2 cellular contexts compared by ENCODE assay signal in genomic region chr6:108594640-108595039, GRCh38.
TF ChIP-seq lines count a peak whose summit lies in the region.

No MANE protein-coding gene starts in this region.

TF ChIP-seq in IMR-90, 13 proteins besides CTCF, POLR2A, EP300 and RAD21:
- TF ChIP-seq FOS (IDR thresholded peaks at IDR 0.05; ENCODE audit: low read depth, low read length) (no peak), CEBPB (IDR thresholded peaks at IDR 0.05; ENCODE audit: low read depth, low read length) (no peak), RCOR1 (IDR thresholded peaks at IDR 0.05; ENCODE audit: insufficient replicate concordance, low read length) (no peak), RFX5 (IDR thresholded peaks at IDR 0.05; ENCODE audit: low read depth, low read length) (no peak), CHD1 (IDR thresholded peaks at IDR 0.05; ENCODE audit: low read depth, low read length) (no peak), MAZ (IDR thresholded peaks at IDR 0.05; ENCODE audit: borderline replicate concordance, low read depth, low read length) (no peak), ELK1 (IDR thresholded peaks at IDR 0.05; ENCODE audit: borderline replicate concordance, low read depth, low read length) (no peak), NFE2L2 (IDR thresholded peaks at IDR 0.05; ENCODE audit: low read depth, low read length) (no peak), SMC3 (IDR thresholded peaks at IDR 0.05; ENCODE audit: low read depth, low read length) (no peak), MXI1 (IDR thresholded peaks at IDR 0.05; ENCODE audit: borderline replicate concordance, low read depth, low read length) (no peak), BHLHE40 (IDR thresholded peaks at IDR 0.05; ENCODE audit: low read depth, low read length) (no peak), USF2 (IDR thresholded peaks at IDR 0.05; ENCODE audit: low read depth, low read length) (no peak), MAFK (IDR thresholded peaks at IDR 0.05; ENCODE audit: low read depth, low read length) (no peak)

TF ChIP-seq in GM12878, 131 proteins besides CTCF, POLR2A, EP300 and RAD21:
- TF ChIP-seq ZBTB11 (CRISPR knock-in tag; IDR thresholded peaks at IDR 0.05) (no peak), NBN (IDR thresholded peaks at IDR 0.05) (no peak), ZNF24 (IDR thresholded peaks at IDR 0.05) (no peak), RB1 (IDR thresholded peaks at IDR 0.05; ENCODE audit: borderline replicate concordance) (no peak), SUZ12 (IDR thresholded peaks at IDR 0.05; ENCODE audit: unreplicated experiment) (no peak), JUND (IDR thresholded peaks at IDR 0.05; ENCODE audit: low read depth, low read length) (no peak), NFXL1 (IDR thresholded peaks at IDR 0.05; ENCODE audit: borderline replicate concordance) (no peak), CBX3 (IDR thresholded peaks at IDR 0.05; ENCODE audit: borderline replicate concordance, low read depth) (no peak), GATAD2B (conservative IDR thresholded peaks at IDR 0.05; ENCODE audit: low read depth) (no peak), KAT2A (conservative IDR thresholded peaks at IDR 0.05; ENCODE audit: control insufficient read depth, low read depth, low read length) (no peak), POLR2AphosphoS5 (IDR thresholded peaks at IDR 0.05; ENCODE audit: low read length) (no peak), POLR2AphosphoS2 (IDR thresholded peaks at IDR 0.05; ENCODE audit: low read depth, low read length) (no peak), CBX5 (IDR thresholded peaks at IDR 0.05; ENCODE audit: low read depth) (no peak)
